In genomic region chr4:109946120-109946519, GRCh38 we compare ENCODE assay signal across 31 cellular contexts. TPM values are rescaled to one million over a fixed set of nuclear protein-coding genes. Genes with fewer than 3 reads are reported as not detected.
"Had no signal": no experiment of that assay in that cellular context is flagged by ENCODE, and none has a peak within 500 bp of the region (broad histone marks: within the 10 kb centered on the region; RNA-seq: fewer than 3 reads in every experiment).

No MANE protein-coding gene starts in this region.

- H3K4me1 Mint-ChIP-seq: activated naive CD8-positive, alpha-beta T cell treated with anti-CD3 and anti-CD28 coated beads, Interleukin-2, amount 10 ng/mL, durations not matched to agents 7 days and 5 days had no signal

- ATAC-seq: activated CD8-positive, alpha-beta memory T cell treated with anti-CD3 and anti-CD28 coated beads, Interleukin-2, amount 10 ng/mL, durations not matched to agents 7 days and 5 days; body of pancreas; K562; PC-3 had no signal

- H3K9me3 Mint-ChIP-seq: activated CD4-positive, alpha-beta memory T cell treated with anti-CD3 and anti-CD28 coated beads for 36 hours; activated naive CD8-positive, alpha-beta T cell treated with anti-CD3 and anti-CD28 coated beads, Interleukin-2, amount 10 ng/mL, durations not matched to agents 7 days and 5 days; activated T-helper 2 cell treated with anti-CD3 and anti-CD28 coated beads, Interferon-gamma antibody, Interleukin-2, Interleukin-4, amounts not matched to agents 10 μg/mL and 5 μg/mL and 100 μg/mL, durations not matched to agents 14 hours and 24 hours and 36 hours; T-helper 1 cell treated with Interleukin-12 subunit alpha and Interleukin-12 subunit beta and Interleukin-4 antibody, amounts not matched to agents 30 μg/mL and 1 μg/mL, for 36 hours; T-helper 2 cell treated with Interferon-gamma antibody and Interleukin-4, amounts not matched to agents 5 μg/mL and 100 μg/mL, for 36 hours had no signal

- H3K27me3 ChIP-seq: adrenal gland, body of pancreas, breast epithelium, Peyer's patch, SJSA1 had no signal

- DNase-seq: activated CD4-positive, alpha-beta memory T cell treated with anti-CD3 and anti-CD28 coated beads for 36 hours; activated CD4-positive, alpha-beta T cell treated with anti-CD3 and anti-CD28 coated beads, Interleukin-2, amount 50 U/mL, for 1 hour; activated CD8-positive, alpha-beta memory T cell treated with anti-CD3 and anti-CD28 coated beads, Interleukin-2, amount 10 ng/mL, durations not matched to agents 7 days and 5 days; activated CD8-positive, alpha-beta memory T cell treated with anti-CD3 and anti-CD28 coated beads, Interleukin-2, amount 50 U/mL, for 48 hours; activated gamma-delta T cell; activated naive CD4-positive, alpha-beta T cell treated with Interleukin-2 at 50 U/mL for 16 hours; activated naive CD8-positive, alpha-beta T cell treated with anti-CD3 and anti-CD28 coated beads, Interleukin-2, amount 10 ng/mL, durations not matched to agents 7 days and 5 days; adrenal gland; body of pancreas; NCI-H1092 treated with DMSO at 0.1 percent for 48 hours; NCI-H1417; NCI-H146; NCI-H187; NCI-H2029 treated with DMSO at 0.1 percent for 48 hours; NCI-H2107; NCI-H2171; NCI-H510A; NCI-H526; NCI-H748 treated with DMSO at 0.1 percent for 48 hours; NK-92 treated with Interleukin-12 subunit alpha and Interleukin-12 subunit beta, amount 100 ng/mL, for 24 hours; PC-3; Peyer's patch; RPMI8226; SHP77 treated with DMSO at 0.1 percent for 48 hours; SK-N-SH had no signal

- H3K36me3 Mint-ChIP-seq: activated CD4-positive, alpha-beta memory T cell treated with anti-CD3 and anti-CD28 coated beads for 36 hours; activated CD8-positive, alpha-beta memory T cell treated with anti-CD3 and anti-CD28 coated beads, Interleukin-2, amount 10 ng/mL, durations not matched to agents 7 days and 5 days; activated naive CD8-positive, alpha-beta T cell treated with anti-CD3 and anti-CD28 coated beads, Interleukin-2, amount 10 ng/mL, durations not matched to agents 7 days and 5 days had no signal

- H3K4me2 ChIP-seq: SK-N-SH had no signal

- H3K4me3 Mint-ChIP-seq: activated CD4-positive, alpha-beta memory T cell treated with anti-CD3 and anti-CD28 coated beads for 36 hours; activated CD8-positive, alpha-beta memory T cell treated with anti-CD3 and anti-CD28 coated beads, Interleukin-2, amount 10 ng/mL, durations not matched to agents 7 days and 5 days; activated naive CD8-positive, alpha-beta T cell treated with anti-CD3 and anti-CD28 coated beads, Interleukin-2, amount 10 ng/mL, durations not matched to agents 7 days and 5 days; T-helper 1 cell treated with Interleukin-12 subunit alpha and Interleukin-12 subunit beta and Interleukin-4 antibody, amounts not matched to agents 30 μg/mL and 1 μg/mL, for 36 hours; T-helper 2 cell treated with Interferon-gamma antibody and Interleukin-4, amounts not matched to agents 5 μg/mL and 100 μg/mL, for 36 hours had no signal

- H3K4me1 ChIP-seq: adrenal gland, breast epithelium, Peyer's patch, SJSA1 had no signal

- H3K4me3 ChIP-seq: adrenal gland, body of pancreas, breast epithelium, K562, Peyer's patch, SJSA1 had no signal

- H3K27ac ChIP-seq: adrenal gland, body of pancreas, breast epithelium, Peyer's patch, SJSA1 had no signal

- H3K9me3 ChIP-seq: adrenal gland, body of pancreas, breast epithelium, Peyer's patch, SJSA1, SK-N-SH had no signal

- H3K36me3 ChIP-seq: adrenal gland, breast epithelium, Peyer's patch, SJSA1 had no signal

- H3K27ac Mint-ChIP-seq: activated CD4-positive, alpha-beta memory T cell treated with anti-CD3 and anti-CD28 coated beads for 36 hours; activated CD8-positive, alpha-beta memory T cell treated with anti-CD3 and anti-CD28 coated beads, Interleukin-2, amount 10 ng/mL, durations not matched to agents 7 days and 5 days; activated naive CD8-positive, alpha-beta T cell treated with anti-CD3 and anti-CD28 coated beads, Interleukin-2, amount 10 ng/mL, durations not matched to agents 7 days and 5 days; activated T-helper 2 cell treated with anti-CD3 and anti-CD28 coated beads, Interferon-gamma antibody, Interleukin-2, Interleukin-4, amounts not matched to agents 10 μg/mL and 5 μg/mL and 100 μg/mL, durations not matched to agents 14 hours and 24 hours and 36 hours; T-helper 1 cell treated with Interleukin-12 subunit alpha and Interleukin-12 subunit beta and Interleukin-4 antibody, amounts not matched to agents 30 μg/mL and 1 μg/mL, for 36 hours; T-helper 2 cell treated with Interferon-gamma antibody and Interleukin-4, amounts not matched to agents 5 μg/mL and 100 μg/mL, for 36 hours had no signal

RNA-seq across cellular contexts. Expression of gene EGF, which starts 33.4 kb away (rescaled TPM):
- total RNA-seq: activated CD4-positive, alpha-beta memory T cell treated with anti-CD3 and anti-CD28 coated beads for 36 hours; activated CD8-positive, alpha-beta memory T cell treated with anti-CD3 and anti-CD28 coated beads, Interleukin-2, amount 10 ng/mL, durations not matched to agents 7 days and 5 days; activated naive CD8-positive, alpha-beta T cell treated with anti-CD3 and anti-CD28 coated beads, Interleukin-2, amount 10 ng/mL, durations not matched to agents 7 days and 5 days; activated T-helper 2 cell treated with anti-CD3 and anti-CD28 coated beads, Interferon-gamma antibody, Interleukin-2, Interleukin-4, amounts not matched to agents 10 μg/mL and 5 μg/mL and 100 μg/mL, durations not matched to agents 14 hours and 24 hours and 36 hours had no signal
